2 cellular contexts compared by ENCODE assay signal in genomic region chr15:82231842-82232241, GRCh38.
TF ChIP-seq lines count a peak whose summit lies in the region.

No MANE protein-coding gene starts in this region.

TF ChIP-seq in GM23338, 12 proteins besides CTCF, POLR2A, EP300 and RAD21 (continued from another document):
- TF ChIP-seq ZNF462 (CRISPR knock-in tag; IDR thresholded peaks at IDR 0.05): no peak
- TF ChIP-seq ZNF114 (CRISPR knock-in tag; IDR thresholded peaks at IDR 0.05): no peak
- TF ChIP-seq ETS1 (IDR thresholded peaks at IDR 0.05): no peak
- no peak for TF ChIP-seq EZH2phosphoT487 (IDR thresholded peaks at IDR 0.05; ENCODE audit: unreplicated experiment)
- TF ChIP-seq REST (IDR thresholded peaks at IDR 0.05; ENCODE audit: unreplicated experiment): no peak
- TF ChIP-seq NANOG (IDR thresholded peaks at IDR 0.05; ENCODE audit: borderline replicate concordance): no peak

TF ChIP-seq in WTC11, 78 proteins besides CTCF, POLR2A, EP300 and RAD21 (continued from another document):
- no peak for TF ChIP-seq PRDM15 (CRISPR knock-in tag; IDR thresholded peaks at IDR 0.05)
- no peak for TF ChIP-seq NR1H2 (CRISPR knock-in tag; IDR thresholded peaks at IDR 0.05)
- TF ChIP-seq MXD4 (CRISPR knock-in tag; IDR thresholded peaks at IDR 0.05; ENCODE audit: borderline replicate concordance): no peak
- TF ChIP-seq ZNF263 (CRISPR knock-in tag; IDR thresholded peaks at IDR 0.05; ENCODE audit: low read depth): no peak
- TF ChIP-seq E2F5 (CRISPR knock-in tag; IDR thresholded peaks at IDR 0.05): no peak
- TF ChIP-seq, protein P1, sequence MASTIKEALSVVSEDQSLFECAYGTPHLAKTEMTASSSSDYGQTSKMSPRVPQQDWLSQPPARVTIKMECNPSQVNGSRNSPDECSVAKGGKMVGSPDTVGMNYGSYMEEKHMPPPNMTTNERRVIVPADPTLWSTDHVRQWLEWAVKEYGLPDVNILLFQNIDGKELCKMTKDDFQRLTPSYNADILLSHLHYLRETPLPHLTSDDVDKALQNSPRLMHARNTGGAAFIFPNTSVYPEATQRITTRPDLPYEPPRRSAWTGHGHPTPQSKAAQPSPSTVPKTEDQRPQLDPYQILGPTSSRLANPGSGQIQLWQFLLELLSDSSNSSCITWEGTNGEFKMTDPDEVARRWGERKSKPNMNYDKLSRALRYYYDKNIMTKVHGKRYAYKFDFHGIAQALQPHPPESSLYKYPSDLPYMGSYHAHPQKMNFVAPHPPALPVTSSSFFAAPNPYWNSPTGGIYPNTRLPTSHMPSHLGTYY (CRISPR knock-in tag; IDR thresholded peaks at IDR 0.05): no peak
- TF ChIP-seq, protein P2, sequence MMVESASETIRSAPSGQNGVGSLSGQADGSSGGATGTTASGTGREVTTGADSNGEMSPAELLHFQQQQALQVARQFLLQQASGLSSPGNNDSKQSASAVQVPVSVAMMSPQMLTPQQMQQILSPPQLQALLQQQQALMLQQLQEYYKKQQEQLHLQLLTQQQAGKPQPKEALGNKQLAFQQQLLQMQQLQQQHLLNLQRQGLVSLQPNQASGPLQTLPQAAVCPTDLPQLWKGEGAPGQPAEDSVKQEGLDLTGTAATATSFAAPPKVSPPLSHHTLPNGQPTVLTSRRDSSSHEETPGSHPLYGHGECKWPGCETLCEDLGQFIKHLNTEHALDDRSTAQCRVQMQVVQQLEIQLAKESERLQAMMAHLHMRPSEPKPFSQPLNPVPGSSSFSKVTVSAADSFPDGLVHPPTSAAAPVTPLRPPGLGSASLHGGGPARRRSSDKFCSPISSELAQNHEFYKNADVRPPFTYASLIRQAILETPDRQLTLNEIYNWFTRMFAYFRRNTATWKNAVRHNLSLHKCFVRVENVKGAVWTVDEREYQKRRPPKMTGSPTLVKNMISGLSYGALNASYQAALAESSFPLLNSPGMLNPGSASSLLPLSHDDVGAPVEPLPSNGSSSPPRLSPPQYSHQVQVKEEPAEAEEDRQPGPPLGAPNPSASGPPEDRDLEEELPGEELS (CRISPR knock-in tag; IDR thresholded peaks at IDR 0.05): no peak
- no peak for TF ChIP-seq MYBL2 (CRISPR knock-in tag; IDR thresholded peaks at IDR 0.05)
- no peak for TF ChIP-seq ZBTB21 (CRISPR knock-in tag; IDR thresholded peaks at IDR 0.05; ENCODE audit: borderline replicate concordance)
- TF ChIP-seq ZNF423 (CRISPR knock-in tag; IDR thresholded peaks at IDR 0.05): no peak
- TF ChIP-seq RELA (CRISPR knock-in tag; IDR thresholded peaks at IDR 0.05; ENCODE audit: borderline replicate concordance): no peak
- TF ChIP-seq, protein P3, sequence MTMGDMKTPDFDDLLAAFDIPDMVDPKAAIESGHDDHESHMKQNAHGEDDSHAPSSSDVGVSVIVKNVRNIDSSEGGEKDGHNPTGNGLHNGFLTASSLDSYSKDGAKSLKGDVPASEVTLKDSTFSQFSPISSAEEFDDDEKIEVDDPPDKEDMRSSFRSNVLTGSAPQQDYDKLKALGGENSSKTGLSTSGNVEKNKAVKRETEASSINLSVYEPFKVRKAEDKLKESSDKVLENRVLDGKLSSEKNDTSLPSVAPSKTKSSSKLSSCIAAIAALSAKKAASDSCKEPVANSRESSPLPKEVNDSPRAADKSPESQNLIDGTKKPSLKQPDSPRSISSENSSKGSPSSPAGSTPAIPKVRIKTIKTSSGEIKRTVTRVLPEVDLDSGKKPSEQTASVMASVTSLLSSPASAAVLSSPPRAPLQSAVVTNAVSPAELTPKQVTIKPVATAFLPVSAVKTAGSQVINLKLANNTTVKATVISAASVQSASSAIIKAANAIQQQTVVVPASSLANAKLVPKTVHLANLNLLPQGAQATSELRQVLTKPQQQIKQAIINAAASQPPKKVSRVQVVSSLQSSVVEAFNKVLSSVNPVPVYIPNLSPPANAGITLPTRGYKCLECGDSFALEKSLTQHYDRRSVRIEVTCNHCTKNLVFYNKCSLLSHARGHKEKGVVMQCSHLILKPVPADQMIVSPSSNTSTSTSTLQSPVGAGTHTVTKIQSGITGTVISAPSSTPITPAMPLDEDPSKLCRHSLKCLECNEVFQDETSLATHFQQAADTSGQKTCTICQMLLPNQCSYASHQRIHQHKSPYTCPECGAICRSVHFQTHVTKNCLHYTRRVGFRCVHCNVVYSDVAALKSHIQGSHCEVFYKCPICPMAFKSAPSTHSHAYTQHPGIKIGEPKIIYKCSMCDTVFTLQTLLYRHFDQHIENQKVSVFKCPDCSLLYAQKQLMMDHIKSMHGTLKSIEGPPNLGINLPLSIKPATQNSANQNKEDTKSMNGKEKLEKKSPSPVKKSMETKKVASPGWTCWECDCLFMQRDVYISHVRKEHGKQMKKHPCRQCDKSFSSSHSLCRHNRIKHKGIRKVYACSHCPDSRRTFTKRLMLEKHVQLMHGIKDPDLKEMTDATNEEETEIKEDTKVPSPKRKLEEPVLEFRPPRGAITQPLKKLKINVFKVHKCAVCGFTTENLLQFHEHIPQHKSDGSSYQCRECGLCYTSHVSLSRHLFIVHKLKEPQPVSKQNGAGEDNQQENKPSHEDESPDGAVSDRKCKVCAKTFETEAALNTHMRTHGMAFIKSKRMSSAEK (CRISPR knock-in tag; IDR thresholded peaks at IDR 0.05; ENCODE audit: borderline replicate concordance): no peak
- no peak for TF ChIP-seq USF1 (CRISPR knock-in tag; IDR thresholded peaks at IDR 0.05)
- no peak for TF ChIP-seq ATF2 (CRISPR knock-in tag; IDR thresholded peaks at IDR 0.05; ENCODE audit: borderline replicate concordance, low read depth)
- TF ChIP-seq, protein P4, sequence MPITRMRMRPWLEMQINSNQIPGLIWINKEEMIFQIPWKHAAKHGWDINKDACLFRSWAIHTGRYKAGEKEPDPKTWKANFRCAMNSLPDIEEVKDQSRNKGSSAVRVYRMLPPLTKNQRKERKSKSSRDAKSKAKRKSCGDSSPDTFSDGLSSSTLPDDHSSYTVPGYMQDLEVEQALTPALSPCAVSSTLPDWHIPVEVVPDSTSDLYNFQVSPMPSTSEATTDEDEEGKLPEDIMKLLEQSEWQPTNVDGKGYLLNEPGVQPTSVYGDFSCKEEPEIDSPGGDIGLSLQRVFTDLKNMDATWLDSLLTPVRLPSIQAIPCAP (CRISPR knock-in tag; IDR thresholded peaks at IDR 0.05): no peak
- no peak for TF ChIP-seq FOXK1 (CRISPR knock-in tag; IDR thresholded peaks at IDR 0.05)
